In the genomic region with DNA sequence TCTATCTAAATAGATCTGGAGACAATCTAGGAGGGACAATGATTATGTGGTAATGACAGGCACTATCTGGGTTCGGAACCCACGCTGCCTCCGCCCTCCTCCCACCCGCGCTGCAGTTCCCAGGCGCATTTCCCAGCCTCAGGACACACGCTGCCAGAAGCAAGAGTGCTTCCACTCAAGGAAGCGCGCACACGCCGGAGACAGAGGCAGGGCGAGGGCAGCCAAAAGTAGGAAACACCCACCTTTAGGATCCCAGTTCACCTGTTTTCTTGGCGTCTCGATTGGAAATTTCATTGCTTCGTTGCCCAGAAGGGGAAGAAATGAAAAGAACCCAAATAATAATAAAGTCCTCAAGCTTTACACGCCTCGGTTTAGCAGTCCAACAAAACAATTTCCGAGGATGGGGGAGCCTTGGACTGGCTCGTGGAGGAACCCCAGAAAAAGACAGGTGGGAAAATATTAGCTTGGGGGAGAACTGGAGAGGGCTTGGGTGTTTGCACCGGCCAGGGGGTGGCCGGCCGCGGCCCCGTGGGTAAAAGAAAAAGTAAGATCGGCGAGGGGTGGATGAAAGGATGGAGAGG, we compare ENCODE assay signal across 1 cellular context.
TF ChIP-seq lines count a peak whose summit lies in the region.

No MANE protein-coding gene starts in this region.

TF ChIP-seq in HepG2, 621 proteins besides CTCF, POLR2A, EP300 and RAD21:
- TF ChIP-seq, protein P1, sequence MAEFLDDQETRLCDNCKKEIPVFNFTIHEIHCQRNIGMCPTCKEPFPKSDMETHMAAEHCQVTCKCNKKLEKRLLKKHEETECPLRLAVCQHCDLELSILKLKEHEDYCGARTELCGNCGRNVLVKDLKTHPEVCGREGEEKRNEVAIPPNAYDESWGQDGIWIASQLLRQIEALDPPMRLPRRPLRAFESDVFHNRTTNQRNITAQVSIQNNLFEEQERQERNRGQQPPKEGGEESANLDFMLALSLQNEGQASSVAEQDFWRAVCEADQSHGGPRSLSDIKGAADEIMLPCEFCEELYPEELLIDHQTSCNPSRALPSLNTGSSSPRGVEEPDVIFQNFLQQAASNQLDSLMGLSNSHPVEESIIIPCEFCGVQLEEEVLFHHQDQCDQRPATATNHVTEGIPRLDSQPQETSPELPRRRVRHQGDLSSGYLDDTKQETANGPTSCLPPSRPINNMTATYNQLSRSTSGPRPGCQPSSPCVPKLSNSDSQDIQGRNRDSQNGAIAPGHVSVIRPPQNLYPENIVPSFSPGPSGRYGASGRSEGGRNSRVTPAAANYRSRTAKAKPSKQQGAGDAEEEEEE (CRISPR knock-in tag; IDR thresholded peaks at IDR 0.05; ENCODE audit: borderline replicate concordance) = no peak
- TF ChIP-seq ZNF17 (CRISPR knock-in tag; IDR thresholded peaks at IDR 0.05) = no peak
- TF ChIP-seq ZNF720 (CRISPR knock-in tag; IDR thresholded peaks at IDR 0.05) = no peak
- TF ChIP-seq REL (CRISPR knock-in tag; conservative IDR thresholded peaks at IDR 0.05) = no peak
- TF ChIP-seq, protein P2, sequence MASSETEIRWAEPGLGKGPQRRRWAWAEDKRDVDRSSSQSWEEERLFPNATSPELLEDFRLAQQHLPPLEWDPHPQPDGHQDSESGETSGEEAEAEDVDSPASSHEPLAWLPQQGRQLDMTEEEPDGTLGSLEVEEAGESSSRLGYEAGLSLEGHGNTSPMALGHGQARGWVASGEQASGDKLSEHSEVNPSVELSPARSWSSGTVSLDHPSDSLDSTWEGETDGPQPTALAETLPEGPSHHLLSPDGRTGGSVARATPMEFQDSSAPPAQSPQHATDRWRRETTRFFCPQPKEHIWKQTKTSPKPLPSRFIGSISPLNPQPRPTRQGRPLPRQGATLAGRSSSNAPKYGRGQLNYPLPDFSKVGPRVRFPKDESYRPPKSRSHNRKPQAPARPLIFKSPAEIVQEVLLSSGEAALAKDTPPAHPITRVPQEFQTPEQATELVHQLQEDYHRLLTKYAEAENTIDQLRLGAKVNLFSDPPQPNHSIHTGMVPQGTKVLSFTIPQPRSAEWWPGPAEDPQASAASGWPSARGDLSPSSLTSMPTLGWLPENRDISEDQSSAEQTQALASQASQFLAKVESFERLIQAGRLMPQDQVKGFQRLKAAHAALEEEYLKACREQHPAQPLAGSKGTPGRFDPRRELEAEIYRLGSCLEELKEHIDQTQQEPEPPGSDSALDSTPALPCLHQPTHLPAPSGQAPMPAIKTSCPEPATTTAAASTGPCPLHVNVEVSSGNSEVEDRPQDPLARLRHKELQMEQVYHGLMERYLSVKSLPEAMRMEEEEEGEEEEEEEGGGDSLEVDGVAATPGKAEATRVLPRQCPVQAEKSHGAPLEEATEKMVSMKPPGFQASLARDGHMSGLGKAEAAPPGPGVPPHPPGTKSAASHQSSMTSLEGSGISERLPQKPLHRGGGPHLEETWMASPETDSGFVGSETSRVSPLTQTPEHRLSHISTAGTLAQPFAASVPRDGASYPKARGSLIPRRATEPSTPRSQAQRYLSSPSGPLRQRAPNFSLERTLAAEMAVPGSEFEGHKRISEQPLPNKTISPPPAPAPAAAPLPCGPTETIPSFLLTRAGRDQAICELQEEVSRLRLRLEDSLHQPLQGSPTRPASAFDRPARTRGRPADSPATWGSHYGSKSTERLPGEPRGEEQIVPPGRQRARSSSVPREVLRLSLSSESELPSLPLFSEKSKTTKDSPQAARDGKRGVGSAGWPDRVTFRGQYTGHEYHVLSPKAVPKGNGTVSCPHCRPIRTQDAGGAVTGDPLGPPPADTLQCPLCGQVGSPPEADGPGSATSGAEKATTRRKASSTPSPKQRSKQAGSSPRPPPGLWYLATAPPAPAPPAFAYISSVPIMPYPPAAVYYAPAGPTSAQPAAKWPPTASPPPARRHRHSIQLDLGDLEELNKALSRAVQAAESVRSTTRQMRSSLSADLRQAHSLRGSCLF (CRISPR knock-in tag; IDR thresholded peaks at IDR 0.05; ENCODE audit: borderline replicate concordance) = no peak
- TF ChIP-seq U2AF1 (optimal IDR thresholded peaks at IDR 0.05; ENCODE audit: low read depth, low read length) = no peak
TF ChIP-seq in HepG2: peak in this region for 0.
